Comparison of ENCODE assay signal across 12 cellular contexts in genomic region chr4:2291705-2292651, GRCh38. TPM values are rescaled to one million over a fixed set of nuclear protein-coding genes. Genes with fewer than 3 reads are reported as not detected.
DNase-seq lines count a peak whose midpoint lies in the region; ATAC-seq and TF ChIP-seq lines count a peak whose summit lies in the region.
"Had no signal": no experiment of that assay in that cellular context is flagged by ENCODE, and none has a peak within 500 bp of the region (broad histone marks: within the 10 kb centered on the region; RNA-seq: fewer than 3 reads in every experiment).

No MANE protein-coding gene starts in this region.

- H3K9me3 ChIP-seq in right cardiac atrium (ENCODE audit: control insufficient read depth, low read length) = no peaks in the 10 kb centered on the region

- H3K4me1 ChIP-seq in right cardiac atrium (ENCODE audit: control insufficient read depth, insufficient read depth, low read length) = no peaks in the 10 kb centered on the region
- H3K4me1 ChIP-seq: upper lobe of right lung had no signal

- no peak overlapping the region for H3K4me3 Mint-ChIP-seq in brain
- H3K4me3 Mint-ChIP-seq in natural killer cell = no peak overlapping the region

- no peaks in the 10 kb centered on the region for H3K27me3 ChIP-seq in right cardiac atrium (ENCODE audit: control insufficient read depth, insufficient read depth)
- H3K27me3 ChIP-seq: upper lobe of right lung had no signal

- WGBS in right cardiac atrium = 72% methylated on average over 20 of the region's 20 CpGs

- TF ChIP-seq CTCF in brain (conservative IDR thresholded peaks at IDR 0.05) = no peak
- no peak for TF ChIP-seq CTCF in natural killer cell (IDR thresholded peaks at IDR 0.05)

- H3K4me3 ChIP-seq in right cardiac atrium (ENCODE audit: low read length) = no peak overlapping the region
- H3K4me3 ChIP-seq: upper lobe of right lung had no signal

- H3K27ac Mint-ChIP-seq in brain (peak overlapping the region; percentile 21 to 85 (median 76)), natural killer cell (peak overlapping the region; percentile 95)

- H3K9me3 Mint-ChIP-seq in brain = peaks cover 3 to 16% (median 8%) of the 10 kb centered on the region in 5 experiments
- H3K9me3 Mint-ChIP-seq in natural killer cell = no peaks in the 10 kb centered on the region

- H3K27me3 Mint-ChIP-seq in brain (no peaks in the 10 kb centered on the region), natural killer cell (ENCODE audit: low read depth in 2 of 2) (no peaks in the 10 kb centered on the region)

- intact Hi-C loops in right cardiac atrium (cut with DNase I) = no loop called here
- intact Hi-C loops in left cardiac atrium (cut with DNase I) = no loop called here
- intact Hi-C loops in natural killer cell (cut with micrococcal nuclease) = loop anchor here (1.0 to 2.0 kb wide), 4 partner anchors 10 to 121 kb away; partner anchors contain the start of gene MXD4

- H3K36me3 Mint-ChIP-seq in brain (peaks cover 8% of the 10 kb centered on the region), natural killer cell (no peaks in the 10 kb centered on the region)

- ATAC-seq in right cardiac atrium (peak in 1 of 2 donors; percentile 8), left cardiac atrium (no peak), natural killer cell (no peak), GM18909 (IDR thresholded peaks at IDR 0.05; ENCODE audit: poor library complexity, unreplicated experiment) (no peak)

- peaks cover 16% of the 10 kb centered on the region for H3K4me1 Mint-ChIP-seq in brain
- peaks cover 11 to 24% of the 10 kb centered on the region in 2 donors for H3K4me1 Mint-ChIP-seq in natural killer cell

- DNase-seq in right cardiac atrium (peak in 2 of 3 donors; percentile 43 to 52), left cardiac atrium (no peak), natural killer cell (no peak), C1 segment of cervical spinal cord (lab: John Stamatoyannopoulos, UW) (no peak), Ammon's horn (ENCODE audit: low spot score) (no peak), AG20443 (ENCODE audit: low spot score) (no peak)
- DNase-seq: dermis blood vessel endothelial cell, GOT3, NCI-H2029 had no signal

- no peak overlapping the region for H3K27ac ChIP-seq in right cardiac atrium (ENCODE audit: low read length)
- H3K27ac ChIP-seq: upper lobe of right lung had no signal

RNA-seq across cellular contexts. Expression of gene MXD4, which starts 30.1 kb away (rescaled TPM):
- 10 to 100 TPM; 27.2 to 35.8 (median 31.6) TPM for total RNA-seq in right cardiac atrium
- 43.1 TPM for polyA plus RNA-seq in right cardiac atrium
- total RNA-seq in left cardiac atrium = 10 to 100 TPM; 27.7 to 46.9 TPM
- 58.0 TPM for polyA plus RNA-seq in brain (ENCODE audit: insufficient read depth, low read depth, low replicate concordance)
- total RNA-seq in natural killer cell = 100 to 1,000 TPM; 141 to 172 (median 166) TPM

RNA-seq across cellular contexts. Expression of gene HAUS3, which starts 50.1 kb away (rescaled TPM):
- total RNA-seq in right cardiac atrium (1 to 10 TPM; 6.1 to 8.9 (median 7.4) TPM), left cardiac atrium (1 to 10 TPM; 6.7 to 7.3 TPM), natural killer cell (10 to 100 TPM; 38.0 to 50.3 (median 49.4) TPM)
- polyA plus RNA-seq in right cardiac atrium (4.3 TPM), brain (ENCODE audit: insufficient read depth, low read depth, low replicate concordance) (3.8 TPM)

RNA-seq across cellular contexts. Expression of gene POLN, which starts 50.1 kb away (rescaled TPM):
- 1 to 10 TPM; 3.5 to 5.9 (median 4.6) TPM for total RNA-seq in right cardiac atrium
- 1.5 TPM for polyA plus RNA-seq in right cardiac atrium
- total RNA-seq in left cardiac atrium = 1 to 10 TPM; 2.4 to 6.3 TPM
- 1.1 TPM for polyA plus RNA-seq in brain (ENCODE audit: insufficient read depth, low read depth, low replicate concordance)
- 1 to 10 TPM; 2.6 to 6.9 (median 3.3) TPM for total RNA-seq in natural killer cell

Comparison
In these comparisons a context has a peak if more than half of its experiments do, and no peak if none do; other contexts are left out.
1. DNase-seq: peak in right cardiac atrium (2 of 3); none in left cardiac atrium (single experiment), natural killer cell (single experiment), C1 segment of cervical spinal cord (0 of 14), Ammon's horn (single experiment) and AG20443 (single experiment).